In the genomic region with DNA sequence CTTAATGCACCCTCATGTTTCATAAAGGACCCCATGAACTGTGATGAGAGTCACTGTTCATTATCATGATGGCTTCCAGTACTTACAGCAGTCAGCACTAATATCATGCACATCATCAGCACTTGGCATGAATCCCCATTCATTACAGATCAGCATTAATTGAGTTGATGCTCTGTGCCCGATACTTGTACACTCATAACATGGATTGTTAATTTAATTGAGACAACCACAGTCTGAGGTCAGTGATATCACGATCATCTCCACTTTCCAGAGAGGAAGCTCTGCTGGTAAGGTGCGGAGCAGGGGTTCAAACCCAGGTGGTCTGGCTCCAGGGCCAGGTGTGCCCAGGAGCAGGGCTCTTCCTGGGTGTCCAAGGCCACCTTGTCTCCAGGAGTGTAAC, we compare ENCODE assay signal across 1 cellular context. TPM values are rescaled to one million over a fixed set of nuclear protein-coding genes. Genes with fewer than 3 reads are reported as not detected.
"Had no signal": no experiment of that assay in that cellular context is flagged by ENCODE, and none has a peak within 500 bp of the region (broad histone marks: within the 10 kb centered on the region; RNA-seq: fewer than 3 reads in every experiment).

No MANE protein-coding gene starts in this region.

RNA-seq across cellular contexts. Expression of a gene that starts 21.2 kb away (rescaled TPM):
- total RNA-seq: GM12878 had no signal
- polyA plus RNA-seq: GM12878 had no signal

RNA-seq across cellular contexts. Expression of a gene that starts 40.0 kb away (rescaled TPM):
- total RNA-seq: GM12878 had no signal
- polyA plus RNA-seq: GM12878 had no signal
